In genomic region chr16:27920391-27920891, GRCh38 we compare ENCODE assay signal across 8 cellular contexts.
A peak's percentile ranks its signal among the peaks of the same experiment; 100 is the strongest.
DNase-seq lines count a peak whose midpoint lies in the region; ATAC-seq and TF ChIP-seq lines count a peak whose summit lies in the region.

No MANE protein-coding gene starts in this region.

- DNase-seq in A673 (ENCODE audit: low spot score) (peak; percentile 45), RWPE1 (ENCODE audit: low spot score) (peak; percentile 58), foreskin keratinocyte (peak in 1 of 2 donors; percentile 50), GM13977 (ENCODE audit: low spot score) (no peak)
- DNase-seq in activated T-cell treated with anti-CD3 and anti-CD28 coated beads, Interleukin-2, amount 50 U/mL, for 24 hours = no peak
- DNase-seq in activated CD4-positive, alpha-beta T cell treated with anti-CD3 and anti-CD28 coated beads for 36 hours = no peak

- H3K36me3 Mint-ChIP-seq in activated T-cell treated with anti-CD3 and anti-CD28 coated beads, Interleukin-2, amount 50 U/mL, for 24 hours (ENCODE audit: low read depth) = no peaks in the 10 kb centered on the region
- no peaks in the 10 kb centered on the region for H3K36me3 Mint-ChIP-seq in activated CD4-positive, alpha-beta T cell treated with anti-CD3 and anti-CD28 coated beads for 36 hours (ENCODE audit: low read depth)

- H3K27me3 ChIP-seq in A673 (replicated peaks; ENCODE audit: insufficient read depth, low read depth, low read length, poor library complexity) (peaks cover 24% of the 10 kb centered on the region), foreskin keratinocyte (no peaks in the 10 kb centered on the region)

- BruUV-seq in A673 (replicated peaks; lab: Mats Ljungman, UMichigan) = no TSS peak

- H3K4me1 ChIP-seq in A673 (ENCODE audit: insufficient read depth, low read length, poor library complexity, severe bottlenecking) (no peaks in the 10 kb centered on the region), foreskin keratinocyte (no peaks in the 10 kb centered on the region)

- intact Hi-C loops in A673 (cut with micrococcal nuclease; ENCODE audit: unreplicated experiment) = no loop called here
- intact Hi-C loops in activated CD4-positive, alpha-beta T cell treated with anti-CD3 and anti-CD28 coated beads for 36 hours (cut with DNase I, micrococcal nuclease) = no loop called here

- no peaks in the 10 kb centered on the region for H3K36me3 ChIP-seq in A673 (ENCODE audit: insufficient read depth, low read length, poor library complexity, severe bottlenecking)

- no peaks in the 10 kb centered on the region for H3K9me3 ChIP-seq in A673 (ENCODE audit: low read depth, low read length, poor library complexity, severe bottlenecking)

- peaks cover 54% of the 10 kb centered on the region for H3K27me3 Mint-ChIP-seq in activated T-cell treated with anti-CD3 and anti-CD28 coated beads, Interleukin-2, amount 50 U/mL, for 24 hours
- peaks cover 45% of the 10 kb centered on the region for H3K27me3 Mint-ChIP-seq in activated CD4-positive, alpha-beta T cell treated with anti-CD3 and anti-CD28 coated beads for 36 hours

- in situ Hi-C loops in GM13977 (cut with MboI; ENCODE audit: low pct_unique_long_range_greater_than_20kb, low sequenced_read_pairs, unreplicated experiment) = no loop called here

- no peak overlapping the region for H3K4me3 ChIP-seq in A673 (ENCODE audit: low read depth, low read length, poor library complexity, severe bottlenecking)

- no peaks in the 10 kb centered on the region for H3K4me1 Mint-ChIP-seq in activated T-cell treated with anti-CD3 and anti-CD28 coated beads, Interleukin-2, amount 50 U/mL, for 24 hours (ENCODE audit: low read depth)
- no peaks in the 10 kb centered on the region for H3K4me1 Mint-ChIP-seq in activated CD4-positive, alpha-beta T cell treated with anti-CD3 and anti-CD28 coated beads for 36 hours

- CTCF ChIA-PET in A673 (lab: Charles Lee) (no interaction called here), RWPE1 (lab: Yijun Ruan, JAX) (interaction anchor here (0.6 kb wide), 1 partner anchor 14 kb away, joined by 4 read pairs; no protein-coding TSS in a partner anchor)
- CTCF ChIA-PET in activated CD4-positive, alpha-beta T cell treated with anti-CD3 and anti-CD28 coated beads for 36 hours (lab: Charles Lee) = no interaction called here

- POLR2A ChIA-PET in A673 (lab: Charles Lee; ENCODE audit: low non-redundant PET) = no interaction called here
- POLR2A ChIA-PET in RWPE1 (lab: Yijun Ruan, JAX; ENCODE audit: low non-redundant PET) = no interaction called here
- POLR2A ChIA-PET in activated CD4-positive, alpha-beta T cell treated with anti-CD3 and anti-CD28 coated beads for 36 hours (lab: Charles Lee) = no interaction called here

- TF ChIP-seq CTCF in A673 (conservative IDR thresholded peaks at IDR 0.05; ENCODE audit: low read depth, low read length) = peak; percentile 38
- 0 out of 2 replicates have a peak, but pooled peaks have one; percentile 10 for TF ChIP-seq CTCF in LNCAP (IDR thresholded peaks at IDR 0.05)
- 0 out of 2 replicates have a peak, but pooled peaks have one; percentile 11 for TF ChIP-seq CTCF in RWPE1 (conservative IDR thresholded peaks at IDR 0.05; ENCODE audit: low read depth)
- peak; percentile 53 for TF ChIP-seq CTCF in foreskin keratinocyte (conservative IDR thresholded peaks at IDR 0.05)
- no peak for TF ChIP-seq CTCF in GM13977 (IDR thresholded peaks at IDR 0.05; ENCODE audit: extremely low read depth, insufficient read depth, missing control alignments)

- ATAC-seq in foreskin keratinocyte = peak; percentile 72
- ATAC-seq in activated CD4-positive, alpha-beta T cell treated with anti-CD3 and anti-CD28 coated beads for 36 hours = no peak
- ATAC-seq in GM19463 (IDR thresholded peaks at IDR 0.05; ENCODE audit: unreplicated experiment) = no peak

- H3K27ac Mint-ChIP-seq in activated T-cell treated with anti-CD3 and anti-CD28 coated beads, Interleukin-2, amount 50 U/mL, for 24 hours = no peak overlapping the region
- H3K27ac Mint-ChIP-seq in activated CD4-positive, alpha-beta T cell treated with anti-CD3 and anti-CD28 coated beads for 36 hours = no peak overlapping the region

- H3K27ac ChIP-seq in A673 (ENCODE audit: low read depth, low read length, poor library complexity, severe bottlenecking) (no peak overlapping the region), RWPE1 (no peak overlapping the region), foreskin keratinocyte (no peak overlapping the region)

- H3K9me3 Mint-ChIP-seq in activated T-cell treated with anti-CD3 and anti-CD28 coated beads, Interleukin-2, amount 50 U/mL, for 24 hours = no peaks in the 10 kb centered on the region
- no peaks in the 10 kb centered on the region for H3K9me3 Mint-ChIP-seq in activated CD4-positive, alpha-beta T cell treated with anti-CD3 and anti-CD28 coated beads for 36 hours (ENCODE audit: low read depth)

- no peak overlapping the region for H3K4me3 Mint-ChIP-seq in activated T-cell treated with anti-CD3 and anti-CD28 coated beads, Interleukin-2, amount 50 U/mL, for 24 hours
- H3K4me3 Mint-ChIP-seq in activated CD4-positive, alpha-beta T cell treated with anti-CD3 and anti-CD28 coated beads for 36 hours = no peak overlapping the region

Comparison
In these comparisons a context has a peak if more than half of its experiments do, and no peak if none do; other contexts are left out.
1. DNase-seq: peak in A673 (single experiment) and RWPE1 (single experiment); none in activated T-cell treated with anti-CD3 and anti-CD28 coated beads, Interleukin-2, amount 50 U/mL, for 24 hours (single experiment), GM13977 (single experiment) and activated CD4-positive, alpha-beta T cell treated with anti-CD3 and anti-CD28 coated beads for 36 hours (single experiment).